Comparison of ENCODE assay signal across 8 cellular contexts in genomic region chr12:103965590-103966407, GRCh38. TPM values are rescaled to one million over a fixed set of nuclear protein-coding genes. Genes with fewer than 3 reads are reported as not detected.
DNase-seq lines count a peak whose midpoint lies in the region; ATAC-seq, FAIRE-seq and TF ChIP-seq lines count a peak whose summit lies in the region.

TDG (plus strand) TSS chr12:103965872; CDS start chr12:103966038, 166 bp downstream.

- peak within 1 kb of the TSS; percentile 86 to 97 (median 97) for H3K4me3 Mint-ChIP-seq in T-cell

- H3K36me3 Mint-ChIP-seq in T-cell = peaks cover 11% of the 10 kb centered on the region

- H3K9me3 Mint-ChIP-seq in T-cell = no peaks in the 10 kb centered on the region

- 2 to 7% (median 5%) methylated on average over 41 to 61 of the region's 61 CpGs for WGBS in adrenal gland, 4 donors
- WGBS in heart left ventricle, 4 donors = 0 to 9% (median 5%) methylated on average over 41 to 61 of the region's 61 CpGs
- 7 to 23% methylated on average over 11 to 61 of the region's 61 CpGs for WGBS in upper lobe of left lung, 2 donors

- no peaks in the 10 kb centered on the region for H3K27me3 Mint-ChIP-seq in T-cell

- POLR2A ChIA-PET in T-cell (lab: Charles Lee) = interaction anchor here (0.5 to 3.0 kb wide), 8 partner anchors 8 to 1884 kb away, joined by 3 to 54 read pairs (median 4); partner anchors contain the start of genes HSP90B1 (in 1 of the 2) and NFYB (in 1 of the 2)

- TF ChIP-seq POLR2A in GM12891 (IDR thresholded peaks at IDR 0.05; ENCODE audit: low read depth, low read length) (peak; percentile 92), adrenal gland (IDR thresholded peaks at IDR 0.05) (peak; percentile 69 to 97), heart left ventricle (IDR thresholded peaks at IDR 0.05) (peak; percentile 4 to 92), upper lobe of left lung (IDR thresholded peaks at IDR 0.05) (peak in 3 of 4 donors; percentile 75 to 94 (median 84))

- ATAC-seq in HG02840 (IDR thresholded peaks at IDR 0.05; ENCODE audit: low FRiP score, unreplicated experiment) = peak; percentile 93
- ATAC-seq in T-cell (replicated peaks in 1 of 4) = peak; percentile 94 to 96 (median 94)
- ATAC-seq in heart left ventricle = peak; percentile 98 to 99 (median 99)
- ATAC-seq in upper lobe of left lung (ENCODE audit: low FRiP score in 2 of 2) = peak; percentile 99

- TF ChIP-seq CTCF in adrenal gland (IDR thresholded peaks at IDR 0.05) (peak in 3 of 6 experiments; percentile 5 to 25 (median 8)), heart left ventricle (IDR thresholded peaks at IDR 0.05) (peak in 3 of 12 donors; percentile 11 to 36 (median 29)), upper lobe of left lung (IDR thresholded peaks at IDR 0.05) (peak in 3 of 6 experiments; percentile 21 to 38 (median 22))

- peak; percentile 96 for FAIRE-seq in GM12891 (lab: Jason Lieb, UNC)

- peak within 1 kb of the TSS; percentile 99 for H3K27ac Mint-ChIP-seq in T-cell

- CTCF ChIA-PET in T-cell (lab: Charles Lee) = interaction anchor here in 1 of 2 donors (0.7 to 2.2 kb wide), 7 partner anchors 9 to 143 kb away, joined by 3 to 23 read pairs (median 5); partner anchors contain the start of gene HSP90B1

- H3K4me1 ChIP-seq in adrenal gland (replicated peaks in 1 of 2) (peaks cover 30 to 67% of the 10 kb centered on the region in 2 donors), heart left ventricle (peaks cover 4 to 63% (median 51%) of the 10 kb centered on the region in 12 donors), upper lobe of left lung (peaks cover 23 to 46% (median 35%) of the 10 kb centered on the region in 4 donors)

- H3K27me3 ChIP-seq in adrenal gland (no peaks in the 10 kb centered on the region), heart left ventricle (no peaks in the 10 kb centered on the region), upper lobe of left lung (no peaks in the 10 kb centered on the region)

- H3K4me3 ChIP-seq in adrenal gland (peak within 1 kb of the TSS; percentile 80 to 94 (median 85)), heart left ventricle (peak within 1 kb of the TSS; percentile 74 to 99 (median 84)), upper lobe of left lung (peak within 1 kb of the TSS; percentile 79 to 93 (median 86))

- H3K36me3 ChIP-seq in adrenal gland (replicated peaks in 1 of 2) = no peaks in the 10 kb centered on the region
- H3K36me3 ChIP-seq in heart left ventricle = peaks cover 0 to 14% (median 0%) of the 10 kb centered on the region in 9 donors
- peaks cover 0 to 4% (median 0%) of the 10 kb centered on the region in 4 donors for H3K36me3 ChIP-seq in upper lobe of left lung

- H3K9me3 ChIP-seq in adrenal gland (replicated peaks in 1 of 3) (no peaks in the 10 kb centered on the region), heart left ventricle (no peaks in the 10 kb centered on the region), upper lobe of left lung (no peaks in the 10 kb centered on the region)

- H3K27ac ChIP-seq in adrenal gland = peak within 1 kb of the TSS; percentile 94 to 99 (median 95)
- H3K27ac ChIP-seq in heart left ventricle = peak within 1 kb of the TSS; percentile 73 to 98 (median 96)
- H3K27ac ChIP-seq in upper lobe of left lung = peak within 1 kb of the TSS; percentile 95 to 97 (median 96)

- peak; percentile 85 for DNase-seq in GM12891 (ENCODE audit: insufficient read length, low spot score)
- peak; percentile 91 for DNase-seq in NCI-H1436 treated with DMSO at 0.1 percent for 48 hours (lab: John Stamatoyannopoulos, UW)
- DNase-seq in T-cell = peak; percentile 84 to 99 (median 97)
- peak; percentile 96 to 99 (median 99) for DNase-seq in adrenal gland
- DNase-seq in heart left ventricle = peak; percentile 98 to 99 (median 99)
- peak; percentile 97 to 100 (median 98) for DNase-seq in posterior cingulate gyrus
- DNase-seq in upper lobe of left lung = peak; percentile 96 to 98

- TF ChIP-seq EP300 in upper lobe of left lung (IDR thresholded peaks at IDR 0.05) = peak in 1 of 4 donors; percentile 56

- intact Hi-C loops in adrenal gland (cut with DNase I) (no loop called here), heart left ventricle (cut with DNase I) (loop anchor here in 6 of 10 donors (1.0 to 10.0 kb wide), 7 partner anchors 8 to 139 kb away; partner anchors contain the start of genes HCFC2 (in 4 of the 6) and HSP90B1 (in 2 of the 6)), posterior cingulate gyrus (cut with DNase I) (loop anchor here (1.0 to 10.0 kb wide), 4 partner anchors 8 to 169 kb away; partner anchors contain the start of genes HCFC2, HSP90B1 and NFYB)

- peaks cover 58 to 68% (median 67%) of the 10 kb centered on the region in 3 donors for H3K4me1 Mint-ChIP-seq in T-cell

TF ChIP-seq in GM12891, 5 proteins besides CTCF, POLR2A, EP300 and RAD21:
- TF ChIP-seq POU2F2 (IDR thresholded peaks at IDR 0.05; ENCODE audit: low read depth, low read length) (peak; percentile 62; the same call in 1 of the 2 replicates), PAX5 (IDR thresholded peaks at IDR 0.05; ENCODE audit: insufficient read depth, low read length, severe bottlenecking) (no peak), TAF1 (IDR thresholded peaks at IDR 0.05; ENCODE audit: low read depth, low read length) (peak; percentile 86), SPI1 (IDR thresholded peaks at IDR 0.05; ENCODE audit: low read depth, low read length) (peak; percentile 72), POLR2AphosphoS5 (IDR thresholded peaks at IDR 0.05; ENCODE audit: low read depth, low read length) (peak; percentile 89)
TF ChIP-seq in GM12891: peak in this region for 4.

RNA-seq across cellular contexts. Expression of gene TDG, which starts in this region (rescaled TPM):
- polyA plus RNA-seq in GM12891 (2012; ENCODE audit: low read depth, missing spikeins) = 20.0 TPM
- 10 to 100 TPM; 25.0 to 32.4 (median 30.0) TPM for total RNA-seq in T-cell
- 10 to 100 TPM in 6 of 8 donors, 1 to 10 TPM in 2; 3.1 to 33.4 (median 19.9) TPM for total RNA-seq in adrenal gland
- 10 to 100 TPM; 19.5 to 24.5 (median 21.9) TPM for polyA plus RNA-seq in adrenal gland
- total RNA-seq in heart left ventricle = 10 to 100 TPM in 7 of 9 donors, 1 to 10 TPM in 2; 7.8 to 15.5 (median 13.1) TPM
- polyA plus RNA-seq in heart left ventricle = 10 to 100 TPM in 1 of 2 donors, 1 to 10 TPM in 1; 7.4 to 13.3 TPM
- 10 to 100 TPM; 14.8 to 24.5 (median 17.4) TPM for total RNA-seq in upper lobe of left lung

Comparison
In these comparisons a context has a peak if more than half of its experiments do, and no peak if none do; other contexts are left out.
1. Peak in every context shown above with its lines: DNase-seq, ATAC-seq, H3K4me3 ChIP-seq and H3K27ac ChIP-seq.
2. intact Hi-C loops: an anchor here in heart left ventricle (1.0 to 10.0 kb wide) and posterior cingulate gyrus (1.0 to 10.0 kb wide); none called in adrenal gland.